In the genomic region with DNA sequence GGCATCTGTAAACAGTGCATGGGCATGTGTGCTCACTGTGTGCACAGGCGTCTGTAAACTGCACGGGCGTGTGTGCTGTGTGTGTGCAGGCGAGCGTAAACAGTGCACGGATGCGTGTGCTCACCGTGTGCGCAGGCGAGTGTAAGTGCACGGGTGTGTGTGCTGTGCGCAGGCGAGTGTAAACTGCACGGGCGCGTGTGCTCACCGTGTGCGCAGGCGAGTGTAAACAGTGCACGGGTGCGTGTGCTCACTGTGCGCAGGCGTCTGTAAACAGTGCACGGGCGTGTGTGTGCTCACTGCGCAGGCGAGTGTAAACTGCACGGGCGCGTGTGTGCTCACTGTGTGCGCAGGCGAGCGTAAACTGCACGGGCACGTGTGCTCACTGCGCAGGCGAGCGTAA, we compare ENCODE assay signal across 27 cellular contexts. TPM values are rescaled to one million over a fixed set of nuclear protein-coding genes. Genes with fewer than 3 reads are reported as not detected.
"Had no signal": no experiment of that assay in that cellular context is flagged by ENCODE, and none has a peak within 500 bp of the region (broad histone marks: within the 10 kb centered on the region; RNA-seq: fewer than 3 reads in every experiment).

No MANE protein-coding gene starts in this region.

- ATAC-seq: activated CD4-positive, CD25-positive, alpha-beta regulatory T cell treated with anti-CD3 and anti-CD28 coated beads, Interleukin-2, amount 50 U/mL, for 24 hours; activated CD8-positive, alpha-beta T cell treated with anti-CD3 and anti-CD28 coated beads for 36 hours; activated T-cell treated with anti-CD3 and anti-CD28 coated beads, Interleukin-2, amount 50 U/mL, for 72 hours had no signal

- H3K4me3 ChIP-seq: adrenal gland, SJCRH30 had no signal

- H3K4me1 Mint-ChIP-seq: activated naive CD4-positive, alpha-beta T cell treated with anti-CD3 and anti-CD28 coated beads, Interleukin-2, amount 10 ng/mL, durations not matched to agents 7 days and 5 days; activated naive CD8-positive, alpha-beta T cell treated with anti-CD3 and anti-CD28 coated beads, Interleukin-2, amount 10 ng/mL, durations not matched to agents 7 days and 5 days had no signal

- H3K9me3 ChIP-seq: adrenal gland, SJCRH30, SK-N-SH had no signal

- H3K4me1 ChIP-seq: adrenal gland, SJCRH30 had no signal

- H3K9ac ChIP-seq: SK-N-SH had no signal

- DNase-seq: activated CD4-positive, alpha-beta T cell treated with anti-CD3 and anti-CD28 coated beads for 4 hours; activated CD8-positive, alpha-beta memory T cell treated with anti-CD3 and anti-CD28 coated beads, Interleukin-2, amount 50 U/mL, for 4 hours; activated CD8-positive, alpha-beta T cell treated with anti-CD3 and anti-CD28 coated beads for 36 hours; activated gamma-delta T cell treated with Interleukin-2 at 50 U/mL for 16 hours; activated naive CD4-positive, alpha-beta T cell treated with anti-CD3 and anti-CD28 coated beads, Interleukin-2, amount 10 ng/mL, durations not matched to agents 7 days and 5 days; activated naive CD8-positive, alpha-beta T cell treated with anti-CD3 and anti-CD28 coated beads, Interleukin-2, amount 10 ng/mL, durations not matched to agents 7 days and 5 days; activated T-cell treated with anti-CD3 and anti-CD28 coated beads, Interleukin-2, amount 50 U/mL, for 72 hours; adrenal gland; anterior cingulate cortex; central memory CD4-positive, alpha-beta T cell; KG1; NCI-H1092; NCI-H1417; NCI-H2029; NCI-H2107; NCI-H2171 treated with DMSO at 0.1 percent for 48 hours; NCI-H226; NCI-H526; NCI-H82; SJCRH30; SK-N-SH; T-helper 1 cell; WERI-Rb-1 had no signal

- H3K4me3 Mint-ChIP-seq: activated CD8-positive, alpha-beta T cell treated with anti-CD3 and anti-CD28 coated beads for 36 hours; activated naive CD4-positive, alpha-beta T cell treated with anti-CD3 and anti-CD28 coated beads, Interleukin-2, amount 10 ng/mL, durations not matched to agents 7 days and 5 days; activated naive CD8-positive, alpha-beta T cell treated with anti-CD3 and anti-CD28 coated beads, Interleukin-2, amount 10 ng/mL, durations not matched to agents 7 days and 5 days; activated T-cell treated with anti-CD3 and anti-CD28 coated beads, Interleukin-2, amount 50 U/mL, for 72 hours had no signal

- H3K27ac Mint-ChIP-seq: activated CD8-positive, alpha-beta T cell treated with anti-CD3 and anti-CD28 coated beads for 36 hours; activated naive CD4-positive, alpha-beta T cell treated with anti-CD3 and anti-CD28 coated beads, Interleukin-2, amount 10 ng/mL, durations not matched to agents 7 days and 5 days; activated naive CD8-positive, alpha-beta T cell treated with anti-CD3 and anti-CD28 coated beads, Interleukin-2, amount 10 ng/mL, durations not matched to agents 7 days and 5 days; activated T-cell treated with anti-CD3 and anti-CD28 coated beads, Interleukin-2, amount 50 U/mL, for 72 hours; activated T-helper 2 cell treated with anti-CD3 and anti-CD28 coated beads, Interferon-gamma antibody, Interleukin-2, Interleukin-4, amounts not matched to agents 10 μg/mL and 5 μg/mL and 100 μg/mL, durations not matched to agents 14 hours and 24 hours and 36 hours had no signal

- H3K27me3 ChIP-seq: adrenal gland, SJCRH30 had no signal

- H3K27ac ChIP-seq: adrenal gland, SJCRH30, WERI-Rb-1 had no signal

- H3K36me3 Mint-ChIP-seq: activated naive CD4-positive, alpha-beta T cell treated with anti-CD3 and anti-CD28 coated beads, Interleukin-2, amount 10 ng/mL, durations not matched to agents 7 days and 5 days had no signal

- H3K4me2 ChIP-seq: SK-N-SH had no signal

- H3K9me3 Mint-ChIP-seq: activated CD8-positive, alpha-beta T cell treated with anti-CD3 and anti-CD28 coated beads for 36 hours; activated naive CD4-positive, alpha-beta T cell treated with anti-CD3 and anti-CD28 coated beads, Interleukin-2, amount 10 ng/mL, durations not matched to agents 7 days and 5 days; activated naive CD8-positive, alpha-beta T cell treated with anti-CD3 and anti-CD28 coated beads, Interleukin-2, amount 10 ng/mL, durations not matched to agents 7 days and 5 days; activated T-cell treated with anti-CD3 and anti-CD28 coated beads, Interleukin-2, amount 50 U/mL, for 72 hours; activated T-helper 2 cell treated with anti-CD3 and anti-CD28 coated beads, Interferon-gamma antibody, Interleukin-2, Interleukin-4, amounts not matched to agents 10 μg/mL and 5 μg/mL and 100 μg/mL, durations not matched to agents 14 hours and 24 hours and 36 hours had no signal

- H3K27me3 Mint-ChIP-seq: activated CD8-positive, alpha-beta T cell treated with anti-CD3 and anti-CD28 coated beads for 36 hours; activated naive CD4-positive, alpha-beta T cell treated with anti-CD3 and anti-CD28 coated beads, Interleukin-2, amount 10 ng/mL, durations not matched to agents 7 days and 5 days; activated naive CD8-positive, alpha-beta T cell treated with anti-CD3 and anti-CD28 coated beads, Interleukin-2, amount 10 ng/mL, durations not matched to agents 7 days and 5 days had no signal

RNA-seq across cellular contexts. Expression of gene ANO9, which starts 42.8 kb away (rescaled TPM):
- total RNA-seq: LHCN-M2, RPMI7951 had no signal

RNA-seq across cellular contexts. Expression of gene LRRC56, which starts 52.7 kb away (rescaled TPM):
- total RNA-seq: RPMI7951 had no signal
